ENCODE assay signal across 10 cellular contexts in genomic region chr19:46783670-46784069, GRCh38. TPM values are rescaled to one million over a fixed set of nuclear protein-coding genes. Genes with fewer than 3 reads are reported as not detected.
A peak's percentile ranks its signal among the peaks of the same experiment; 100 is the strongest.
DNase-seq lines count a peak whose midpoint lies in the region; ATAC-seq and TF ChIP-seq lines count a peak whose summit lies in the region.
"Had no signal": no experiment of that assay in that cellular context is flagged by ENCODE, and none has a peak within 500 bp of the region (broad histone marks: within the 10 kb centered on the region; RNA-seq: fewer than 3 reads in every experiment).

No MANE protein-coding gene starts in this region.

- H3K4me1 Mint-ChIP-seq in CD14-positive monocyte: peaks cover 45% of the 10 kb centered on the region

- H3K4me2 ChIP-seq in BLaER1 treated with 17β-estradiol and CSF1 and Interleukin-3, amounts not matched to agents 10 nM and 100 nM: peak overlapping the region; percentile 87 to 98 (median 94)

- H3K27ac ChIP-seq in BLaER1 treated with 17β-estradiol and CSF1 and Interleukin-3, amounts not matched to agents 10 nM and 100 nM: peak overlapping the region; percentile 71 to 97 (median 93); a peak in 21 of 22 replicates
- H3K27ac ChIP-seq in HL-60 (replicated peaks): peak overlapping the region; percentile 96
- peak overlapping the region; percentile 89 for H3K27ac ChIP-seq in VCaP
- peak overlapping the region; percentile 59 to 85 for H3K27ac ChIP-seq in left lung
- H3K27ac ChIP-seq: testis had no signal

- no peaks in the 10 kb centered on the region for H3K9me3 ChIP-seq in BLaER1 treated with 17β-estradiol and CSF1 and Interleukin-3, amounts not matched to agents 10 nM and 100 nM (replicated peaks in 1 of 11)
- H3K9me3 ChIP-seq in left lung: no peaks in the 10 kb centered on the region
- H3K9me3 ChIP-seq: testis had no signal

- peaks cover 49 to 75% (median 68%) of the 10 kb centered on the region in 10 experiments for H3K4me1 ChIP-seq in BLaER1 treated with 17β-estradiol and CSF1 and Interleukin-3, amounts not matched to agents 10 nM and 100 nM
- peaks cover 25 to 48% of the 10 kb centered on the region in 2 donors for H3K4me1 ChIP-seq in left lung

- no peak for ATAC-seq in left lung

- H3K27me3 ChIP-seq in BLaER1 treated with 17β-estradiol and CSF1 and Interleukin-3, amounts not matched to agents 10 nM and 100 nM: no peaks in the 10 kb centered on the region
- no peaks in the 10 kb centered on the region for H3K27me3 ChIP-seq in HL-60 (ENCODE audit: insufficient read depth, poor library complexity, severe bottlenecking)
- no peaks in the 10 kb centered on the region for H3K27me3 ChIP-seq in left lung
- H3K27me3 ChIP-seq: testis had no signal

- H3K27ac Mint-ChIP-seq in CD14-positive monocyte: peak overlapping the region in 3 of 7 donors; percentile 54 to 88 (median 81)

- H3K4me3 ChIP-seq in BLaER1 treated with 17β-estradiol and CSF1 and Interleukin-3, amounts not matched to agents 10 nM and 100 nM: peak overlapping the region; percentile 85 to 99 (median 96); a peak in 19 of 20 replicates
- H3K4me3 ChIP-seq in HL-60 (replicated peaks; ENCODE audit: insufficient read depth, low read length): peak overlapping the region; percentile 88
- peak overlapping the region in 1 of 2 donors; percentile 91 for H3K4me3 ChIP-seq in left lung

- H3K27me3 Mint-ChIP-seq in CD14-positive monocyte (ENCODE audit: low read depth in 3 of 3): peaks cover 0 to 1% (median 0%) of the 10 kb centered on the region in 3 donors

- peaks cover 44 to 75% (median 72%) of the 10 kb centered on the region in 11 experiments for H3K36me3 ChIP-seq in BLaER1 treated with 17β-estradiol and CSF1 and Interleukin-3, amounts not matched to agents 10 nM and 100 nM
- peaks cover 0 to 54% of the 10 kb centered on the region in 2 donors for H3K36me3 ChIP-seq in left lung

- H3K4me3 Mint-ChIP-seq in CD14-positive monocyte: peak overlapping the region in 1 of 2 donors; percentile 70

- peak overlapping the region; percentile 72 to 99 (median 94) for H3K9ac ChIP-seq in BLaER1 treated with 17β-estradiol and CSF1 and Interleukin-3, amounts not matched to agents 10 nM and 100 nM

- TF ChIP-seq CTCF in HL-60 (IDR thresholded peaks at IDR 0.05; ENCODE audit: insufficient read depth, low read length) (no peak), VCaP (conservative IDR thresholded peaks at IDR 0.05) (no peak), left lung (IDR thresholded peaks at IDR 0.05) (no peak), CD14-positive monocyte (IDR thresholded peaks at IDR 0.05) (no peak)

- no peaks in the 10 kb centered on the region for H3K9me3 Mint-ChIP-seq in CD14-positive monocyte

- intact Hi-C loops in left lung (cut with DNase I): no loop called here
- intact Hi-C loops in CD14-positive monocyte (cut with micrococcal nuclease): no loop called here

- DNase-seq in HL-60 (ENCODE audit: low read depth in 1 of 2, low spot score in 1 of 2) (no peak), left lung (no peak), HK-2 (ENCODE audit: unreplicated experiment) (no peak), ureter (ENCODE audit: low spot score) (no peak), CD14-positive monocyte (ENCODE audit: low spot score) (no peak), NCI-H526 (lab: John Stamatoyannopoulos, UW) (no peak)
- DNase-seq: amniotic stem cell, testis had no signal

- peaks cover 0 to 97% (median 87%) of the 10 kb centered on the region in 11 experiments; a peak in 20 of 22 replicates for H4K20me1 ChIP-seq in BLaER1 treated with 17β-estradiol and CSF1 and Interleukin-3, amounts not matched to agents 10 nM and 100 nM

- peaks cover 37 to 56% of the 10 kb centered on the region in 2 donors for H3K36me3 Mint-ChIP-seq in CD14-positive monocyte

RNA-seq across cellular contexts. Expression of gene SLC1A5, which starts 4.7 kb away (rescaled TPM):
- total RNA-seq in left lung (100 to 1,000 TPM in 1 of 2 donors, 10 to 100 TPM in 1; 79.9 to 172 TPM), ureter (344 TPM)
- polyA plus RNA-seq in CD14-positive monocyte: 10 to 100 TPM; 57.3 to 64.9 TPM

RNA-seq across cellular contexts. Expression of gene STRN4, which starts 37.4 kb away (rescaled TPM):
- total RNA-seq in left lung: 10 to 100 TPM; 54.2 to 73.4 TPM
- total RNA-seq in ureter: 67.6 TPM
- 10 to 100 TPM; 37.5 to 48.0 TPM for polyA plus RNA-seq in CD14-positive monocyte

RNA-seq across cellular contexts. Expression of gene FKRP, which starts 37.8 kb away (rescaled TPM):
- total RNA-seq in left lung (10 to 100 TPM; 18.8 to 20.9 TPM), ureter (20.6 TPM)
- polyA plus RNA-seq in CD14-positive monocyte: 1 to 10 TPM; 2.1 to 2.7 TPM
